Comparison of ENCODE assay signal across 21 cellular contexts in genomic region chr9:112007575-112008240, GRCh38.
A peak's percentile ranks its signal among the peaks of the same experiment; 100 is the strongest.
DNase-seq lines count a peak whose midpoint lies in the region; ATAC-seq, FAIRE-seq and TF ChIP-seq lines count a peak whose summit lies in the region.
"Had no signal": no experiment of that assay in that cellular context is flagged by ENCODE, and none has a peak within 500 bp of the region (broad histone marks: within the 10 kb centered on the region; RNA-seq: fewer than 3 reads in every experiment).

No MANE protein-coding gene starts in this region.

- no peaks in the 10 kb centered on the region for H3K36me3 Mint-ChIP-seq in osteocyte (ENCODE audit: unreplicated experiment)

- H3K27me3 Mint-ChIP-seq in osteocyte (ENCODE audit: unreplicated experiment), result no peaks in the 10 kb centered on the region

- no peak overlapping the region for H3K27ac Mint-ChIP-seq in osteocyte (ENCODE audit: unreplicated experiment)

- no peak overlapping the region for H3K4me3 ChIP-seq in HCT116 (replicated peaks in 1 of 2; ENCODE audit: low read depth in 1 of 2, low read length in 2 of 2)
- no peak overlapping the region for H3K4me3 ChIP-seq in WERI-Rb-1 (ENCODE audit: low read depth, low read length)
- H3K4me3 ChIP-seq: lung, skin epidermis, vagina had no signal

- H3K9me3 ChIP-seq in HCT116 (ENCODE audit: control insufficient read depth in 1 of 2, insufficient read depth in 1 of 2, low read depth in 1 of 2, low read length in 2 of 2), result no peaks in the 10 kb centered on the region
- H3K9me3 ChIP-seq in WERI-Rb-1 (ENCODE audit: severe bottlenecking), result no peaks in the 10 kb centered on the region
- H3K9me3 ChIP-seq: vagina had no signal

- FAIRE-seq in GM18507 (lab: Jason Lieb, UNC), result peak; percentile 87

- no peak for DNase-seq in GM18507 (ENCODE audit: extremely low spot score, insufficient read length, low read depth)
- DNase-seq in HCT116 (ENCODE audit: low read depth, low spot score), result peak; percentile 37
- peak; percentile 41 for DNase-seq in WERI-Rb-1
- DNase-seq in myocyte (ENCODE audit: low read depth), result peak; percentile 36
- no peak for DNase-seq in osteocyte (ENCODE audit: extremely low spot score, unreplicated experiment)
- DNase-seq in amniotic stem cell (lab: John Stamatoyannopoulos, UW), result no peak
- DNase-seq in activated CD4-positive, CD25-positive, alpha-beta regulatory T cell treated with anti-CD3 and anti-CD28 coated beads, Interleukin-2, amount 50 U/mL, for 72 hours, result no peak
- DNase-seq: activated CD4-positive, alpha-beta T cell treated with anti-CD3 and anti-CD28 coated beads, Interleukin-2, amount 50 U/mL, for 4 hours; caudate nucleus; DND-41; glutamatergic neuron; MV-4-11; NCI-H2081; NCI-H510A; stimulated activated CD8-positive, alpha-beta memory T cell treated with anti-CD3 and anti-CD28 coated beads, Interleukin-4, amount 100 ng/mL, for 48 hours had no signal

- no peaks in the 10 kb centered on the region for H3K9me3 Mint-ChIP-seq in osteocyte (ENCODE audit: unreplicated experiment)

- peak; percentile 28 for ATAC-seq in HCT116
- no peak for ATAC-seq in GM18867 (IDR thresholded peaks at IDR 0.05; ENCODE audit: unreplicated experiment)
- ATAC-seq: esophagus mucosa had no signal

- H3K4me3 Mint-ChIP-seq in osteocyte (ENCODE audit: unreplicated experiment), result no peak overlapping the region

- TF ChIP-seq POLR2A in HCT116 (IDR thresholded peaks at IDR 0.05; ENCODE audit: borderline replicate concordance, extremely low read depth, insufficient read depth, insufficient read length), result no peak

- intact Hi-C loops in HCT116 (cut with micrococcal nuclease), result no loop called here

- POLR2A ChIA-PET in HCT116 (lab: Charles Lee), result interaction anchor here (0.9 kb wide), 1 partner anchor 11 kb away, joined by 4 read pairs; no protein-coding TSS in a partner anchor

- TF ChIP-seq RAD21 in HCT116 (IDR thresholded peaks at IDR 0.05; ENCODE audit: low read depth), result peak; percentile 31; the same call in 1 of the 2 replicates

- RAD21 ChIA-PET in HCT116 (lab: Charles Lee; ENCODE audit: low non-redundant PET in 1 of 2, low total read pairs in 2 of 2, uncharacterized antibody in 2 of 2, unreplicated experiment in 2 of 2), result interaction anchor here in 1 of 2 experiments (0.5 to 0.6 kb wide), 2 partner anchors 16 to 67 kb away, joined by 3 to 6 read pairs; no protein-coding TSS in a partner anchor

- TF ChIP-seq CTCF in HCT116 (IDR thresholded peaks at IDR 0.05 in 2 of 3, conservative IDR thresholded peaks at IDR 0.05 in 1 of 3; ENCODE audit: borderline replicate concordance in 1 of 3, insufficient read depth in 1 of 3, low read depth in 2 of 3, low read length in 2 of 3) (no peak), WERI-Rb-1 (IDR thresholded peaks at IDR 0.05; ENCODE audit: low read depth, low read length) (no peak), osteocyte (IDR thresholded peaks at IDR 0.05) (no peak)

- H3K27me3 ChIP-seq in HCT116 (ENCODE audit: insufficient read depth, low read length) (no peaks in the 10 kb centered on the region), WERI-Rb-1 (ENCODE audit: insufficient read depth, low read depth, severe bottlenecking) (no peaks in the 10 kb centered on the region)
- H3K27me3 ChIP-seq: vagina had no signal

- no peaks in the 10 kb centered on the region for H3K36me3 ChIP-seq in HCT116 (ENCODE audit: control insufficient read depth in 1 of 2, insufficient read depth in 2 of 2, low read length in 2 of 2)
- no peaks in the 10 kb centered on the region for H3K36me3 ChIP-seq in WERI-Rb-1
- H3K36me3 ChIP-seq: vagina had no signal

- no peaks in the 10 kb centered on the region for H4K20me1 ChIP-seq in HCT116 (ENCODE audit: insufficient read depth)

- H3K4me1 ChIP-seq in HCT116 (ENCODE audit: control insufficient read depth in 1 of 2, insufficient read depth in 2 of 2, low read length in 2 of 2), result peaks cover 29 to 59% of the 10 kb centered on the region in 2 experiments
- H3K4me1 ChIP-seq: parathyroid adenoma had no signal

- BruUV-seq in HCT116 (replicated peaks; lab: Mats Ljungman, UMichigan), result no TSS peak

- no peak overlapping the region for H3K9ac ChIP-seq in HCT116 (ENCODE audit: low read length)
- H3K9ac ChIP-seq: parathyroid adenoma had no signal

- H3K27ac ChIP-seq in HCT116 (ENCODE audit: low read depth, low read length) (no peak overlapping the region; the same call in 1 of the 2 replicates), WERI-Rb-1 (no peak overlapping the region)
- H3K27ac ChIP-seq: parathyroid adenoma, skin epidermis, vagina had no signal

- no peaks in the 10 kb centered on the region for H3K9me2 ChIP-seq in HCT116 (ENCODE audit: insufficient read depth)

- H3K4me2 ChIP-seq in HCT116 (ENCODE audit: low read length), result peak overlapping the region; percentile 21

- H2AFZ ChIP-seq in HCT116 (ENCODE audit: low read depth, low read length, poor library complexity, severe bottlenecking), result peak overlapping the region; percentile 56
- H2AFZ ChIP-seq: parathyroid adenoma had no signal

- CTCF ChIA-PET in HCT116 (lab: Charles Lee), result no interaction called here

- no peaks in the 10 kb centered on the region for H3K79me2 ChIP-seq in HCT116 (ENCODE audit: insufficient read depth, low read length)
- H3K79me2 ChIP-seq: parathyroid adenoma had no signal

- H3K4me1 Mint-ChIP-seq in osteocyte (ENCODE audit: unreplicated experiment), result peaks cover 36% of the 10 kb centered on the region

TF ChIP-seq in HCT116, 20 proteins besides CTCF, POLR2A, EP300 and RAD21:
- TF ChIP-seq TCF7L2 (IDR thresholded peaks at IDR 0.05; ENCODE audit: borderline replicate concordance, extremely low read depth, insufficient read depth, insufficient read length) (peak; percentile 6), YY1 (IDR thresholded peaks at IDR 0.05; ENCODE audit: extremely low read depth, insufficient replicate concordance, low read depth, low read length) (no peak), REST (IDR thresholded peaks at IDR 0.05; ENCODE audit: low read depth) (no peak), JUND (IDR thresholded peaks at IDR 0.05) (peak; percentile 53), FOSL1 (IDR thresholded peaks at IDR 0.05; ENCODE audit: low read depth) (no peak), MAX (IDR thresholded peaks at IDR 0.05) (no peak), SP1 (IDR thresholded peaks at IDR 0.05; ENCODE audit: low read depth) (peak; percentile 17; the same call in 1 of the 2 replicates)

Comparison
In these comparisons a context has a peak if more than half of its experiments do, and no peak if none do; other contexts are left out.
1. DNase-seq: peak in HCT116 (single experiment), WERI-Rb-1 (single experiment) and myocyte (single experiment); none in GM18507 (single experiment), osteocyte (single experiment), amniotic stem cell (single experiment) and activated CD4-positive, CD25-positive, alpha-beta regulatory T cell treated with anti-CD3 and anti-CD28 coated beads, Interleukin-2, amount 50 U/mL, for 72 hours (single experiment).